In the genomic region with DNA sequence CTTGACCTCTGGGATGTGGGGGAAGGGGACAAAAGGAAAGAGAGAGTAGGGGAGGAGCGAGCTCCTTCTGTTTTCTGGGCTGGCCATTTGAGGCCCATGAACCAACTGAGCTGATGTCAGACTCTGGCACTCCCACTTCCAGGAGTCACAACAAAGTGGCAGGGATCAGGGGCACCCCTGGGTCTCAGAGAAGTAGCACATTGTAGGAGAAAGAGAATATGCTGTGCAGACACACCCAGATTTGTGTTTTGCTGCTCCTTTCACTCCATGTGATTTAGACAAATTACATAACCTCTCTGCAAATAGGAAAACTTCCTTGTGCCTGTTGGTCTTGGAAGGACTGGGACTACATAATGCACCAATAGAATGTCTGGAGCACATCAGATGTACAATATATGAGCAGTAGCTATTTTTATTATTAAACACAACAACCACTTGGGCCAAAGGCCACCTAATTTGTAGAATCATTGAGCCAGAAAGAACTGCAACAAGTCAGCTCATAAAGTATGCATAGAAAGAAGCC, we compare ENCODE assay signal across 13 cellular contexts.
DNase-seq lines count a peak whose midpoint lies in the region; TF ChIP-seq lines count a peak whose summit lies in the region.
"Had no signal": no experiment of that assay in that cellular context is flagged by ENCODE, and none has a peak within 500 bp of the region (broad histone marks: within the 10 kb centered on the region; RNA-seq: fewer than 3 reads in every experiment).

No MANE protein-coding gene starts in this region.

- no peak overlapping the region for H3K4me3 Mint-ChIP-seq in immature natural killer cell
- H3K4me3 Mint-ChIP-seq in activated T-helper 2 cell treated with anti-CD3 and anti-CD28 coated beads, Interferon-gamma antibody, Interleukin-2, Interleukin-4, amounts not matched to agents 10 μg/mL and 5 μg/mL and 100 μg/mL, durations not matched to agents 14 hours and 24 hours and 36 hours (ENCODE audit: low read depth) = no peak overlapping the region
- H3K4me3 Mint-ChIP-seq: activated CD4-positive, alpha-beta T cell treated with anti-CD3 and anti-CD28 coated beads, Interleukin-2, amount 10 ng/mL, durations not matched to agents 24 days and 14 days; CD4-positive, CD25-positive, alpha-beta regulatory T cell; naive thymus-derived CD4-positive, alpha-beta T cell had no signal

- H3K9me3 Mint-ChIP-seq in immature natural killer cell = peaks cover 15 to 27% (median 18%) of the 10 kb centered on the region in 6 donors
- peaks cover 23% of the 10 kb centered on the region for H3K9me3 Mint-ChIP-seq in activated T-helper 2 cell treated with anti-CD3 and anti-CD28 coated beads, Interferon-gamma antibody, Interleukin-2, Interleukin-4, amounts not matched to agents 10 μg/mL and 5 μg/mL and 100 μg/mL, durations not matched to agents 14 hours and 24 hours and 36 hours

- TF ChIP-seq CTCF in lower leg skin (IDR thresholded peaks at IDR 0.05) = no peak

- no peak overlapping the region for H3K4me3 ChIP-seq in lower leg skin (ENCODE audit: low read depth, poor library complexity, severe bottlenecking)
- no peak overlapping the region for H3K4me3 ChIP-seq in skin epidermis

- peaks cover 0 to 6% (median 2%) of the 10 kb centered on the region in 3 donors for H3K27me3 Mint-ChIP-seq in immature natural killer cell (ENCODE audit: low read depth in 3 of 3)
- no peaks in the 10 kb centered on the region for H3K27me3 Mint-ChIP-seq in activated T-helper 2 cell treated with anti-CD3 and anti-CD28 coated beads, Interferon-gamma antibody, Interleukin-2, Interleukin-4, amounts not matched to agents 10 μg/mL and 5 μg/mL and 100 μg/mL, durations not matched to agents 14 hours and 24 hours and 36 hours (ENCODE audit: low read depth)
- H3K27me3 Mint-ChIP-seq: CD4-positive, CD25-positive, alpha-beta regulatory T cell; naive thymus-derived CD4-positive, alpha-beta T cell had no signal

- DNase-seq in Daoy (ENCODE audit: low read depth) (peak; percentile 39), lower leg skin (ENCODE audit: low spot score in 2 of 2) (peak; percentile 43 to 79), immature natural killer cell (no peak)
- no peak for DNase-seq in activated effector memory CD4-positive, alpha-beta T cell treated with Interleukin-2 at 50 U/mL for 16 hours
- no peak for DNase-seq in activated T-helper 2 cell treated with anti-CD3 and anti-CD28 coated beads, Interferon-gamma antibody, Interleukin-2, Interleukin-4, amounts not matched to agents 10 μg/mL and 5 μg/mL and 100 μg/mL, durations not matched to agents 14 hours and 24 hours and 36 hours (ENCODE audit: low spot score)
- DNase-seq in activated CD8-positive, alpha-beta memory T cell treated with anti-CD3 and anti-CD28 coated beads for 24 hours = no peak
- DNase-seq: activated CD4-positive, alpha-beta T cell treated with anti-CD3 and anti-CD28 coated beads, Interleukin-2, amount 10 ng/mL, durations not matched to agents 24 days and 14 days; amniotic stem cell; CD4-positive, CD25-positive, alpha-beta regulatory T cell; naive thymus-derived CD4-positive, alpha-beta T cell; RPMI8226 had no signal

- no peak for TF ChIP-seq POLR2A in lower leg skin (IDR thresholded peaks at IDR 0.05)

- intact Hi-C loops in lower leg skin (cut with DNase I; ENCODE audit: low total_unique reads) = loop anchor here (10.0 kb wide), 1 partner anchor 187 kb away; no protein-coding TSS in a partner anchor
- intact Hi-C loops in activated T-helper 2 cell treated with anti-CD3 and anti-CD28 coated beads, Interferon-gamma antibody, Interleukin-2, Interleukin-4, amounts not matched to agents 10 μg/mL and 5 μg/mL and 100 μg/mL, durations not matched to agents 14 hours and 24 hours and 36 hours (cut with micrococcal nuclease) = no loop called here

- no peak overlapping the region for H3K27ac Mint-ChIP-seq in immature natural killer cell
- no peak overlapping the region for H3K27ac Mint-ChIP-seq in activated T-helper 2 cell treated with anti-CD3 and anti-CD28 coated beads, Interferon-gamma antibody, Interleukin-2, Interleukin-4, amounts not matched to agents 10 μg/mL and 5 μg/mL and 100 μg/mL, durations not matched to agents 14 hours and 24 hours and 36 hours
- H3K27ac Mint-ChIP-seq: activated CD4-positive, alpha-beta T cell treated with anti-CD3 and anti-CD28 coated beads, Interleukin-2, amount 10 ng/mL, durations not matched to agents 24 days and 14 days had no signal

- 54 to 72% methylated on average over 1 of the region's 1 CpG for WGBS in lower leg skin, 2 donors

- H3K4me1 Mint-ChIP-seq in immature natural killer cell = no peaks in the 10 kb centered on the region
- no peaks in the 10 kb centered on the region for H3K4me1 Mint-ChIP-seq in activated T-helper 2 cell treated with anti-CD3 and anti-CD28 coated beads, Interferon-gamma antibody, Interleukin-2, Interleukin-4, amounts not matched to agents 10 μg/mL and 5 μg/mL and 100 μg/mL, durations not matched to agents 14 hours and 24 hours and 36 hours (ENCODE audit: low read depth)
- H3K4me1 Mint-ChIP-seq: activated CD4-positive, alpha-beta T cell treated with anti-CD3 and anti-CD28 coated beads, Interleukin-2, amount 10 ng/mL, durations not matched to agents 24 days and 14 days had no signal

- H3K27ac ChIP-seq in cingulate gyrus (ENCODE audit: low read depth, low read length) = peak overlapping the region; percentile 52
- H3K27ac ChIP-seq in skin epidermis = peak overlapping the region in 18 of 21 experiments; percentile 50 to 90 (median 57)

- H3K36me3 Mint-ChIP-seq in immature natural killer cell = peaks cover 14 to 16% (median 14%) of the 10 kb centered on the region in 3 donors
- peaks cover 5% of the 10 kb centered on the region for H3K36me3 Mint-ChIP-seq in activated T-helper 2 cell treated with anti-CD3 and anti-CD28 coated beads, Interferon-gamma antibody, Interleukin-2, Interleukin-4, amounts not matched to agents 10 μg/mL and 5 μg/mL and 100 μg/mL, durations not matched to agents 14 hours and 24 hours and 36 hours (ENCODE audit: low read depth)

Comparison
In these comparisons a context has a peak if more than half of its experiments do, and no peak if none do; other contexts are left out.
1. DNase-seq: peak in Daoy (single experiment) and lower leg skin (2 of 2); none in activated effector memory CD4-positive, alpha-beta T cell treated with Interleukin-2 at 50 U/mL for 16 hours (single experiment), immature natural killer cell (0 of 3), activated T-helper 2 cell treated with anti-CD3 and anti-CD28 coated beads, Interferon-gamma antibody, Interleukin-2, Interleukin-4, amounts not matched to agents 10 μg/mL and 5 μg/mL and 100 μg/mL, durations not matched to agents 14 hours and 24 hours and 36 hours (single experiment) and activated CD8-positive, alpha-beta memory T cell treated with anti-CD3 and anti-CD28 coated beads for 24 hours (single experiment).